Comparison of ENCODE assay signal across 1 cellular context in genomic region chr9:15469406-15469805, GRCh38.
TF ChIP-seq lines count a peak whose summit lies in the region.

No MANE protein-coding gene starts in this region.

TF ChIP-seq in HepG2, 621 proteins besides CTCF, POLR2A, EP300 and RAD21:
- no peak for TF ChIP-seq AGO1 (IDR thresholded peaks at IDR 0.05; ENCODE audit: low read depth, low read length, poor library complexity, severe bottlenecking)
- TF ChIP-seq POLR2G (IDR thresholded peaks at IDR 0.05; ENCODE audit: low read depth, low read length) = no peak
- no peak for TF ChIP-seq ARNT (IDR thresholded peaks at IDR 0.05)
- TF ChIP-seq ZSCAN22 (CRISPR knock-in tag; IDR thresholded peaks at IDR 0.05) = no peak
- TF ChIP-seq ZNF256 (CRISPR knock-in tag; conservative IDR thresholded peaks at IDR 0.05) = no peak
- TF ChIP-seq ZNF737 (CRISPR knock-in tag; IDR thresholded peaks at IDR 0.05; ENCODE audit: borderline replicate concordance) = no peak
- no peak for TF ChIP-seq SP4 (CRISPR knock-in tag; IDR thresholded peaks at IDR 0.05)
- no peak for TF ChIP-seq MBD4 (IDR thresholded peaks at IDR 0.05; ENCODE audit: borderline replicate concordance, low read length)
- TF ChIP-seq ZNF547 (CRISPR knock-in tag; IDR thresholded peaks at IDR 0.05) = no peak
- TF ChIP-seq TIGD3 (CRISPR knock-in tag; IDR thresholded peaks at IDR 0.05; ENCODE audit: borderline replicate concordance) = no peak
- no peak for TF ChIP-seq ZNF552 (CRISPR knock-in tag; IDR thresholded peaks at IDR 0.05; ENCODE audit: borderline replicate concordance)
- TF ChIP-seq MNT (IDR thresholded peaks at IDR 0.05) = no peak
- no peak for TF ChIP-seq ZNF207 (IDR thresholded peaks at IDR 0.05; ENCODE audit: borderline replicate concordance)
- no peak for TF ChIP-seq ETV5 (CRISPR knock-in tag; IDR thresholded peaks at IDR 0.05; ENCODE audit: borderline replicate concordance)
- no peak for TF ChIP-seq SP140L (CRISPR knock-in tag; IDR thresholded peaks at IDR 0.05; ENCODE audit: borderline replicate concordance)
